ENCODE assay signal across 18 cellular contexts in the genomic region with DNA sequence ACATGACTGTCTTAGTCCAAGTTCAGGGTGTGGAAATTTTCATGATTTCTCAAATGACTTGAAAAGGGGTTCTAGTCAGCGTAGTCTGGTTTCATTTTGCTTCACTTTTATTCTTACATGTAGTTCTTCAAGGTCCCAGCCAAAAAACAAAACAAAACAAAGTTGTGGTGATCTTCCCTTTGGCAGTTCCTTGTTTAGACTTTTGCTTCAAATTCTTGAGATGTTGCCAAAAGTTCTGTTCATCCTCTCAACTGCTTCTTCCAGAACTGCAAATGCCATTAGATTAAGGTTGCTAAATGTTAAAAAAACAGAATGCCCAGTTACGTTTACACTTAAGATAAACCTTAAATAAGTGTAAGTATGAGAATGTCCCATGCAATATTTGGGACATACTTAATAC.
"Had no signal": no experiment of that assay in that cellular context is flagged by ENCODE, and none has a peak within 500 bp of the region (broad histone marks: within the 10 kb centered on the region; RNA-seq: fewer than 3 reads in every experiment).

No MANE protein-coding gene starts in this region.

- H3K4me3 Mint-ChIP-seq: effector memory CD8-positive, alpha-beta T cell; memory B cell; nephron progenitor cell had no signal

- H3K4me3 ChIP-seq: left lung, tibial nerve, vagina had no signal

- H3K27ac ChIP-seq: epithelial cell of prostate, foreskin keratinocyte, left lung, tibial nerve, vagina had no signal

- H3K27ac Mint-ChIP-seq: activated naive CD4-positive, alpha-beta T cell treated with anti-CD3 and anti-CD28 coated beads, Interleukin-2, amount 50 U/mL, for 72 hours; effector memory CD8-positive, alpha-beta T cell; memory B cell; nephron progenitor cell had no signal

- DNase-seq: activated CD4-positive, alpha-beta T cell treated with anti-CD3 and anti-CD28 coated beads, Interleukin-2, amount 50 U/mL, for 4 hours; activated CD4-positive, CD25-positive, alpha-beta regulatory T cell; activated effector memory CD4-positive, alpha-beta T cell treated with anti-CD3 and anti-CD28 coated beads, Interleukin-2, amount 50 U/mL, for 16 hours; activated T-cell treated with anti-CD3 and anti-CD28 coated beads, Interleukin-2, amount 50 U/mL, for 1 hour; central memory CD4-positive, alpha-beta T cell; cortex of kidney; effector memory CD8-positive, alpha-beta T cell; head of caudate nucleus; left lung; nephron progenitor cell; sigmoid colon; stimulated activated CD4-positive, alpha-beta T cell treated with anti-CD3 and anti-CD28 coated beads, Interleukin-15, amount 100 ng/mL, for 24 hours had no signal

- H3K4me1 ChIP-seq: foreskin keratinocyte, left lung, tibial nerve, vagina had no signal

- ATAC-seq: activated naive CD4-positive, alpha-beta T cell treated with anti-CD3 and anti-CD28 coated beads, Interleukin-2, amount 50 U/mL, for 72 hours; effector memory CD8-positive, alpha-beta T cell; foreskin keratinocyte; left lung had no signal

- H3K36me3 Mint-ChIP-seq: activated naive CD4-positive, alpha-beta T cell treated with anti-CD3 and anti-CD28 coated beads, Interleukin-2, amount 50 U/mL, for 72 hours; memory B cell had no signal

- H3K27me3 Mint-ChIP-seq: effector memory CD8-positive, alpha-beta T cell; memory B cell had no signal

- H3K4me1 Mint-ChIP-seq: memory B cell, nephron progenitor cell had no signal

- H3K27me3 ChIP-seq: foreskin keratinocyte, left lung, sigmoid colon, tibial nerve, vagina had no signal

- H3K36me3 ChIP-seq: left lung, sigmoid colon, tibial nerve, vagina had no signal

- H3K9me3 ChIP-seq: sigmoid colon, tibial nerve, vagina had no signal

- H3K9me3 Mint-ChIP-seq: nephron progenitor cell had no signal
